In the genomic region with DNA sequence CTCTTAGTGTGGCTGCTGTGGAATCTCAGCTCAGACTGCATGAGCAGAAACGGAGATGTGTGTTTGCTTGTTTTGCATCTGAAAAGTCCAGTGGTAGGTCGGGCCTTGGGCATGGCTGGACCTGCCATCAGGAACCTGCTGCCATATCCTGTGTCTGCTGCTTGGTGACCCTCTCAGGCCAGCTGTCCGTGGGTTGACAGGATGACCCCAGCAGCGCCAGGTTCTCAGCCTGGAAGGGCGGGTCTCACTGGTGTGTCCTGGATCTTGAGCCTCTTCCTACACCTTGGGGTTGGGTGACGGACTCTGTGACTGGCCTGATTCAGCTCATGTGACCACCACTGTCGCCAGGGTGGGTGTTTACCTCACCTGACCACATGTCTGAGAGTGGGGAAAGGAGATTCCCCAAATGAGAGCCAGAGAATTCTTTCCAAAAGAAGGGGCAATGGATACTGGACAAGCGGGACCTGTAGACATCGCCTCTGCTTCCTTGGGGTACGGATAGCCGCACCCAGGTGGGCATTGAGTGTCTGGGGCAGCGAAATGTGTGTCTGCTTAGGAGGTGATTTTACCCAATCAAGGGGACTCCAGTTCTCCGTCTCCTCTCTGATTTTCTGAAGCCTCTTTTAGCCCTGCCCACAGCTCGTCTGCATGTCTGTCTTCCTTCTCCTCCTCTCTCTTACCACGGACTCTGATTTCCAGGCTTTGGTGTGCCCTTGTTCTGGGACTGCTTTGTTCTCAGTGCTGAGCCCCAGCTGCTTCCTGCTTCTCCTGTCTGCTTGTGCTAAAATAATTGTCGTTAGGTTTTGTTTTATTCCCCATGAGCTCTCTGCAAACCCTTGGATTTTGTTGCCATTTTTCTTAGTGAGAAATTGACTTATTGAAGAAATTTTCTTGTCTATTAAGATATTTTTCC, we compare ENCODE assay signal across 24 cellular contexts.
DNase-seq lines count a peak whose midpoint lies in the region; ATAC-seq, FAIRE-seq and TF ChIP-seq lines count a peak whose summit lies in the region.
"Had no signal": no experiment of that assay in that cellular context is flagged by ENCODE, and none has a peak within 500 bp of the region (broad histone marks: within the 10 kb centered on the region; RNA-seq: fewer than 3 reads in every experiment).

No MANE protein-coding gene starts in this region.

- no peak for TF ChIP-seq POLR2A in ovary (IDR thresholded peaks at IDR 0.05)

- H3K27me3 ChIP-seq in BLaER1 treated with 17β-estradiol and CSF1 and Interleukin-3, amounts not matched to agents 10 nM and 100 nM = no peaks in the 10 kb centered on the region; a peak in 1 of 22 replicates
- H3K27me3 ChIP-seq in H7 (ENCODE audit: control insufficient read depth, insufficient read depth, low read length) (no peaks in the 10 kb centered on the region), bronchial epithelial cell (ENCODE audit: control insufficient read depth, insufficient read depth, low read length) (no peaks in the 10 kb centered on the region), ovary (no peaks in the 10 kb centered on the region)
- H3K27me3 ChIP-seq: cardiac muscle cell, esophagus squamous epithelium, testis had no signal

- H3K9me3 ChIP-seq in BLaER1 treated with 17β-estradiol and CSF1 and Interleukin-3, amounts not matched to agents 10 nM and 100 nM (replicated peaks in 1 of 11) = peaks cover 15 to 32% (median 21%) of the 10 kb centered on the region in 11 experiments; a peak in 21 of 22 replicates
- H3K9me3 ChIP-seq in ovary = no peaks in the 10 kb centered on the region
- H3K9me3 ChIP-seq: esophagus squamous epithelium, testis had no signal

- H4K20me1 ChIP-seq in BLaER1 treated with 17β-estradiol and CSF1 and Interleukin-3, amounts not matched to agents 10 nM and 100 nM = peaks cover 0 to 43% (median 0%) of the 10 kb centered on the region in 11 experiments; a peak in 3 of 22 replicates

- peak; percentile 18 for FAIRE-seq in bronchial epithelial cell (lab: Jason Lieb, UNC)
- FAIRE-seq: D721Med, HTR-8/SVneo, urothelium cell line had no signal

- peaks cover 7 to 39% (median 28%) of the 10 kb centered on the region in 11 experiments; a peak in 19 of 22 replicates for H3K36me3 ChIP-seq in BLaER1 treated with 17β-estradiol and CSF1 and Interleukin-3, amounts not matched to agents 10 nM and 100 nM
- H3K36me3 ChIP-seq in H7 (replicated peaks; ENCODE audit: control insufficient read depth, insufficient read depth, low read length) (no peaks in the 10 kb centered on the region), bronchial epithelial cell (ENCODE audit: control insufficient read depth, insufficient read depth, low read length) (peaks cover 3% of the 10 kb centered on the region), ovary (no peaks in the 10 kb centered on the region)
- H3K36me3 ChIP-seq: cardiac muscle cell had no signal

- ATAC-seq in HG03442 (IDR thresholded peaks at IDR 0.05; ENCODE audit: unreplicated experiment) = no peak
- ATAC-seq in GM18498 (IDR thresholded peaks at IDR 0.05; ENCODE audit: unreplicated experiment) = no peak
- ATAC-seq: effector memory CD8-positive, alpha-beta T cell; stimulated activated naive CD8-positive, alpha-beta T cell treated with anti-CD3 and anti-CD28 coated beads, Interleukin-15, Interleukin-2, amounts not matched to agents 100 U/mL and 50 U/mL, for 24 hours had no signal

- peak overlapping the region in 9 of 11 experiments; percentile 5 to 69 (median 56); a peak in 12 of 22 replicates for H3K9ac ChIP-seq in BLaER1 treated with 17β-estradiol and CSF1 and Interleukin-3, amounts not matched to agents 10 nM and 100 nM

- no peak for TF ChIP-seq CTCF in bronchial epithelial cell (IDR thresholded peaks at IDR 0.05; ENCODE audit: insufficient read depth, low read length, severe bottlenecking)
- TF ChIP-seq CTCF in ovary (IDR thresholded peaks at IDR 0.05) = no peak

- H3K27ac ChIP-seq in BLaER1 treated with 17β-estradiol and CSF1 and Interleukin-3, amounts not matched to agents 10 nM and 100 nM = peak overlapping the region in 8 of 11 experiments; percentile 16 to 78 (median 67); a peak in 14 of 22 replicates
- no peak overlapping the region for H3K27ac ChIP-seq in ovary
- H3K27ac ChIP-seq: cardiac muscle cell, coronary artery, esophagus squamous epithelium, RWPE1, testis had no signal

- H3K4me1 ChIP-seq in BLaER1 treated with 17β-estradiol and CSF1 and Interleukin-3, amounts not matched to agents 10 nM and 100 nM = peaks cover 46 to 62% (median 54%) of the 10 kb centered on the region in 10 experiments
- H3K4me1 ChIP-seq in ovary (ENCODE audit: insufficient read depth) = peaks cover 4% of the 10 kb centered on the region
- H3K4me1 ChIP-seq: esophagus squamous epithelium, testis had no signal

- peak overlapping the region; percentile 69 to 87 (median 74) for H3K4me2 ChIP-seq in BLaER1 treated with 17β-estradiol and CSF1 and Interleukin-3, amounts not matched to agents 10 nM and 100 nM

- peak overlapping the region in 5 of 10 experiments; percentile 0 to 45 (median 18); a peak in 5 of 20 replicates for H3K4me3 ChIP-seq in BLaER1 treated with 17β-estradiol and CSF1 and Interleukin-3, amounts not matched to agents 10 nM and 100 nM
- H3K4me3 ChIP-seq in H7 (ENCODE audit: insufficient read depth, low read depth, low read length) (no peak overlapping the region), bronchial epithelial cell (ENCODE audit: low read depth, low read length) (no peak overlapping the region), ovary (no peak overlapping the region)
- H3K4me3 ChIP-seq: cardiac muscle cell, coronary artery, esophagus squamous epithelium, testis had no signal

- no peak for TF ChIP-seq EP300 in ovary (IDR thresholded peaks at IDR 0.05)

- peak; percentile 24 for DNase-seq in H7
- DNase-seq in bronchial epithelial cell (ENCODE audit: low read depth) = no peak
- peak; percentile 49 for DNase-seq in mesenteric fat pad (ENCODE audit: low spot score)
- DNase-seq in AML-193 (lab: John Stamatoyannopoulos, UW) = no peak
- no peak for DNase-seq in ovary
- DNase-seq: activated CD4-positive, alpha-beta T cell treated with anti-CD3 and anti-CD28 coated beads, Interleukin-2, amount 50 U/mL, for 4 hours; aorta; effector memory CD8-positive, alpha-beta T cell; esophagus squamous epithelium; foreskin melanocyte; mesenchymal stem cell; NCI-H1694 treated with DMSO at 0.1 percent for 48 hours; stimulated activated naive CD8-positive, alpha-beta T cell treated with anti-CD3 and anti-CD28 coated beads, Interleukin-15, Interleukin-2, amounts not matched to agents 100 U/mL and 50 U/mL, for 24 hours; T-helper 1 cell; testis had no signal

- 76 to 85% (median 80%) methylated on average over 15 to 16 of the region's 16 CpGs for WGBS in ovary, 3 donors

- intact Hi-C loops in ovary (cut with DNase I) = loop anchor here in 1 of 4 donors (10.0 kb wide), 1 partner anchor 309 kb away; no protein-coding TSS in a partner anchor

Comparison
In these comparisons a context has a peak if more than half of its experiments do, and no peak if none do; other contexts are left out.
1. H3K27ac ChIP-seq: peak in BLaER1 treated with 17β-estradiol and CSF1 and Interleukin-3, amounts not matched to agents 10 nM and 100 nM (8 of 11); none in ovary (0 of 2).
2. DNase-seq: peak in H7 (single experiment) and mesenteric fat pad (single experiment); none in bronchial epithelial cell (single experiment), AML-193 (0 of 2) and ovary (0 of 5).